ENCODE assay signal across 9 cellular contexts in the genomic region with DNA sequence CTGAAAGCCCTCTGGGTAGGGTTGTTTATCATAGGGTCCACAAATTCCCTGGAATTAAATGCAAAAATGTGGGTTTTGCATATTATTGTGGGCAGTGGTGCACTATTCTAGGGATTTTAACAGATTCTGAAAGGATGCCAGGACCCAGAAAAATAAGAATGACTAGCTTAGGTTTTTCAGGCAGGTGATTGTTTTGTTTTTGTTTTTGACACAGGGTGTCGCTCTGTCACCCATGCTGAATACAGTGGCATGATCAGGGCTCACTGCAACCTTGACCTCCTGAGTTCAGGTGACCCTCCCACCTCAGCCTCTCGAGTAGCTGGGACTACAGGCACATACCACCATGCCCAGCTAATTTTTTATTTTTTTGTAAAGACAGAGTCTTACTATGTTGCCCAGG. TPM values are rescaled to one million over a fixed set of nuclear protein-coding genes. Genes with fewer than 3 reads are reported as not detected.
DNase-seq lines count a peak whose midpoint lies in the region; ATAC-seq and TF ChIP-seq lines count a peak whose summit lies in the region.
"Had no signal": no experiment of that assay in that cellular context is flagged by ENCODE, and none has a peak within 500 bp of the region (broad histone marks: within the 10 kb centered on the region; RNA-seq: fewer than 3 reads in every experiment).

No MANE protein-coding gene starts in this region.

- TF ChIP-seq EP300 in tibial nerve (IDR thresholded peaks at IDR 0.05) = no peak

- no peak overlapping the region for H3K4me3 Mint-ChIP-seq in chondrocyte (ENCODE audit: unreplicated experiment)
- H3K4me3 Mint-ChIP-seq in activated CD4-positive, alpha-beta memory T cell treated with anti-CD3 and anti-CD28 coated beads for 36 hours = no peak overlapping the region

- H3K9me3 ChIP-seq in mesodermal cell (ENCODE audit: control insufficient read depth, low read length) = no peaks in the 10 kb centered on the region
- H3K9me3 ChIP-seq in tibial nerve = no peaks in the 10 kb centered on the region
- no peaks in the 10 kb centered on the region for H3K9me3 ChIP-seq in heart left ventricle
- H3K9me3 ChIP-seq: neutrophil had no signal

- no peak for ATAC-seq in heart left ventricle

- H3K36me3 ChIP-seq in mesodermal cell (ENCODE audit: control insufficient read depth, insufficient read depth, low read length) (peaks cover 6% of the 10 kb centered on the region), tibial nerve (no peaks in the 10 kb centered on the region), heart left ventricle (peaks cover 0 to 3% (median 0%) of the 10 kb centered on the region in 9 donors)
- H3K36me3 ChIP-seq: neutrophil had no signal

- DNase-seq in LNCaP clone FGC (ENCODE audit: low read depth) (no peak), chondrocyte (ENCODE audit: low spot score) (no peak), tibial nerve (ENCODE audit: low spot score in 2 of 2) (no peak), heart left ventricle (no peak), SIG-M5 (lab: John Stamatoyannopoulos, UW) (no peak)
- DNase-seq in activated CD4-positive, alpha-beta memory T cell treated with anti-CD3 and anti-CD28 coated beads for 36 hours = no peak

- intact Hi-C loops in activated CD4-positive, alpha-beta memory T cell treated with anti-CD3 and anti-CD28 coated beads for 36 hours (cut with micrococcal nuclease) = no loop called here
- intact Hi-C loops in heart left ventricle (cut with DNase I) = no loop called here

- no peaks in the 10 kb centered on the region for H3K36me3 Mint-ChIP-seq in chondrocyte (ENCODE audit: low read depth)
- H3K36me3 Mint-ChIP-seq in activated CD4-positive, alpha-beta memory T cell treated with anti-CD3 and anti-CD28 coated beads for 36 hours = peaks cover 20% of the 10 kb centered on the region

- H3K27ac ChIP-seq in mesodermal cell (ENCODE audit: low read depth, low read length, severe bottlenecking) (peak overlapping the region; percentile 97), tibial nerve (peak overlapping the region; percentile 30 to 88 (median 68)), heart left ventricle (peak overlapping the region in 1 of 12 donors; percentile 41)

- H3K4me3 ChIP-seq in LNCaP clone FGC (ENCODE audit: low read depth, low read length) (no peak overlapping the region), mesodermal cell (ENCODE audit: extremely low read depth, insufficient read depth, low read length, poor library complexity, severe bottlenecking) (no peak overlapping the region), tibial nerve (no peak overlapping the region), heart left ventricle (no peak overlapping the region)

- CTCF ChIA-PET in activated CD4-positive, alpha-beta memory T cell treated with anti-CD3 and anti-CD28 coated beads for 36 hours (lab: Charles Lee) = interaction anchor here (0.7 kb wide), 1 partner anchor 47 kb away, joined by 3 read pairs; no protein-coding TSS in a partner anchor

- TF ChIP-seq CTCF in LNCaP clone FGC (IDR thresholded peaks at IDR 0.05; ENCODE audit: control insufficient read depth, extremely low read depth, insufficient read depth) = peak; percentile 29; the same call in 1 of the 2 replicates
- peak; percentile 40 for TF ChIP-seq CTCF in chondrocyte (IDR thresholded peaks at IDR 0.05)
- TF ChIP-seq CTCF in tibial nerve (IDR thresholded peaks at IDR 0.05) = no peak
- no peak for TF ChIP-seq CTCF in heart left ventricle (IDR thresholded peaks at IDR 0.05)

- peak overlapping the region; percentile 96 for H3K27ac Mint-ChIP-seq in chondrocyte (ENCODE audit: unreplicated experiment)
- H3K27ac Mint-ChIP-seq in activated CD4-positive, alpha-beta memory T cell treated with anti-CD3 and anti-CD28 coated beads for 36 hours = no peak overlapping the region

- H3K9me3 Mint-ChIP-seq in chondrocyte (ENCODE audit: low read depth) = no peaks in the 10 kb centered on the region
- H3K9me3 Mint-ChIP-seq in activated CD4-positive, alpha-beta memory T cell treated with anti-CD3 and anti-CD28 coated beads for 36 hours = no peaks in the 10 kb centered on the region

- no peaks in the 10 kb centered on the region for H3K27me3 Mint-ChIP-seq in chondrocyte (ENCODE audit: low read depth)
- H3K27me3 Mint-ChIP-seq in activated CD4-positive, alpha-beta memory T cell treated with anti-CD3 and anti-CD28 coated beads for 36 hours = no peaks in the 10 kb centered on the region

- POLR2A ChIA-PET in activated CD4-positive, alpha-beta memory T cell treated with anti-CD3 and anti-CD28 coated beads for 36 hours (lab: Charles Lee) = interaction anchor here (1.2 kb wide), 1 partner anchor 10 kb away, joined by 3 read pairs; no protein-coding TSS in a partner anchor

- H3K27me3 ChIP-seq in tibial nerve (no peaks in the 10 kb centered on the region), heart left ventricle (no peaks in the 10 kb centered on the region)
- H3K27me3 ChIP-seq: neutrophil had no signal

- peaks cover 38% of the 10 kb centered on the region for H3K4me1 Mint-ChIP-seq in chondrocyte (ENCODE audit: low read depth)
- H3K4me1 Mint-ChIP-seq in activated CD4-positive, alpha-beta memory T cell treated with anti-CD3 and anti-CD28 coated beads for 36 hours (ENCODE audit: low read depth) = peaks cover 56% of the 10 kb centered on the region

- H3K4me1 ChIP-seq in mesodermal cell (ENCODE audit: control insufficient read depth, insufficient read depth, low read length, poor library complexity, severe bottlenecking) (peaks cover 37% of the 10 kb centered on the region), tibial nerve (peaks cover 0 to 14% (median 4%) of the 10 kb centered on the region in 4 donors), heart left ventricle (peaks cover 0 to 28% (median 4%) of the 10 kb centered on the region in 12 donors)

- WGBS in mesodermal cell (ENCODE audit: insufficient coverage in 2 of 2), 2 experiments = 60 to 88% methylated on average over 1 to 2 of the region's 2 CpGs
- WGBS in tibial nerve, 2 donors = 69 to 75% methylated on average over 2 of the region's 2 CpGs
- 91 to 97% (median 93%) methylated on average over 2 of the region's 2 CpGs for WGBS in heart left ventricle, 4 donors

- no peak for TF ChIP-seq POLR2A in tibial nerve (IDR thresholded peaks at IDR 0.05)
- no peak for TF ChIP-seq POLR2A in heart left ventricle (IDR thresholded peaks at IDR 0.05)

RNA-seq across cellular contexts. Expression of a gene that starts 19.2 kb away (rescaled TPM):
- total RNA-seq in chondrocyte (0.90 to 1.5 TPM (median 1.1 TPM) in 3 replicates), tibial nerve (1 to 10 TPM; 1.0 to 6.3 (median 4.3) TPM), heart left ventricle (1 to 10 TPM in 5 of 9 donors, under 1 TPM in 4; 0.62 to 8.0 (median 1.1) TPM)
- polyA plus RNA-seq in mesodermal cell (2013, experiment 1 of 2) = 7.1 TPM
- polyA plus RNA-seq in mesodermal cell (2013, experiment 2 of 2) = 6.3 TPM
- 10 to 100 TPM; 13.1 to 15.8 TPM for total RNA-seq in activated CD4-positive, alpha-beta memory T cell treated with anti-CD3 and anti-CD28 coated beads for 36 hours
- under 1 TPM; 0.08 to 0.71 TPM for polyA plus RNA-seq in heart left ventricle

RNA-seq across cellular contexts. Expression of a gene that starts 25.5 kb away (rescaled TPM):
- total RNA-seq in chondrocyte (not detected in 3 replicates), tibial nerve (not detected), heart left ventricle (not detected)
- not detected for polyA plus RNA-seq in mesodermal cell (2013, experiment 1 of 2)
- polyA plus RNA-seq in mesodermal cell (2013, experiment 2 of 2) = not detected
- under 1 TPM in 1 of 2 experiments, not detected in 1; 0.24 TPM for total RNA-seq in activated CD4-positive, alpha-beta memory T cell treated with anti-CD3 and anti-CD28 coated beads for 36 hours
- polyA plus RNA-seq in heart left ventricle = not detected
- total RNA-seq: urinary bladder had no signal
- polyA plus RNA-seq: urinary bladder had no signal

RNA-seq across cellular contexts. Expression of a gene that starts 48.0 kb away (rescaled TPM):
- total RNA-seq in chondrocyte (not detected in 3 replicates), tibial nerve (10 to 100 TPM in 1 of 4 donors, 1 to 10 TPM in 3; 2.8 to 11.1 (median 4.3) TPM), heart left ventricle (10 to 100 TPM in 1 of 9 donors, 1 to 10 TPM in 6, under 1 TPM in 2; 0.90 to 23.8 (median 1.8) TPM)
- not detected for polyA plus RNA-seq in mesodermal cell (2013, experiment 1 of 2)
- not detected for polyA plus RNA-seq in mesodermal cell (2013, experiment 2 of 2)
- total RNA-seq in activated CD4-positive, alpha-beta memory T cell treated with anti-CD3 and anti-CD28 coated beads for 36 hours = 10 to 100 TPM; 59.1 to 64.6 TPM
- polyA plus RNA-seq in heart left ventricle = 1 to 10 TPM in 1 of 2 donors, under 1 TPM in 1; 0.72 to 1.5 TPM

RNA-seq across cellular contexts. Expression of a gene that starts 52.6 kb away (rescaled TPM):
- 2.4 to 5.4 TPM (median 2.7 TPM) in 3 replicates for total RNA-seq in chondrocyte
- polyA plus RNA-seq in mesodermal cell (2013, experiment 1 of 2) = 9.3 TPM
- 6.3 TPM for polyA plus RNA-seq in mesodermal cell (2013, experiment 2 of 2)
- total RNA-seq in tibial nerve = 1 to 10 TPM in 3 of 4 donors, under 1 TPM in 1; 0.59 to 5.7 (median 1.5) TPM
- total RNA-seq in activated CD4-positive, alpha-beta memory T cell treated with anti-CD3 and anti-CD28 coated beads for 36 hours = 1 to 10 TPM; 1.8 to 3.7 TPM
- 1 to 10 TPM in 2 of 9 donors, under 1 TPM in 7; 0.13 to 3.6 (median 0.56) TPM for total RNA-seq in heart left ventricle
- polyA plus RNA-seq in heart left ventricle = under 1 TPM; 0.07 to 0.23 TPM

Comparison
In these comparisons a context has a peak if more than half of its experiments do, and no peak if none do; other contexts are left out.
1. CTCF ChIP-seq: peak in LNCaP clone FGC (single experiment) and chondrocyte (single experiment); none in tibial nerve (0 of 5) and heart left ventricle (0 of 12).